In genomic region chr13:43965446-43965845, GRCh38 we compare ENCODE assay signal across 23 cellular contexts.
"Had no signal": no experiment of that assay in that cellular context is flagged by ENCODE, and none has a peak within 500 bp of the region (broad histone marks: within the 10 kb centered on the region; RNA-seq: fewer than 3 reads in every experiment).

No MANE protein-coding gene starts in this region.

- H3K36me3 ChIP-seq: colonic mucosa, gastroesophageal sphincter, heart left ventricle, left lung, pancreas, right lobe of liver, suprapubic skin, thyroid gland had no signal

- H2AFZ ChIP-seq: hepatocyte had no signal

- DNase-seq: colonic mucosa; effector CD8-positive, alpha-beta T cell; endodermal cell; foreskin keratinocyte; heart left ventricle; kidney; left lung; naive thymus-derived CD8-positive, alpha-beta T cell; occipital lobe; pancreas; right lobe of liver; small intestine; stimulated activated CD4-positive, alpha-beta T cell treated with anti-CD3 and anti-CD28 coated beads, Interleukin-12 subunit alpha, Interleukin-12 subunit beta, amount 100 ng/mL, for 4 hours; stimulated activated CD4-positive, alpha-beta T cell treated with anti-CD3 and anti-CD28 coated beads, Interleukin-1b, Interleukin-23, amount 100 ng/mL, for 48 hours; stimulated activated CD4-positive, alpha-beta T cell treated with anti-CD3 and anti-CD28 coated beads, Interleukin-4, amount 100 ng/mL, for 1 hour; stimulated activated CD8-positive, alpha-beta memory T cell treated with anti-CD3 and anti-CD28 coated beads, Interleukin-4, amount 100 ng/mL, for 48 hours; stimulated activated naive CD4-positive, alpha-beta T cell; stimulated activated naive CD8-positive, alpha-beta T cell treated with anti-CD3 and anti-CD28 coated beads, Interleukin-15, amount 100 ng/mL, for 72 hours; thyroid gland had no signal

- H3K79me2 ChIP-seq: hepatocyte had no signal

- H3K9me3 ChIP-seq: colonic mucosa, gastroesophageal sphincter, heart left ventricle, pancreas, right lobe of liver, suprapubic skin, thyroid gland had no signal

- H3K4me1 ChIP-seq: colonic mucosa, foreskin keratinocyte, gastroesophageal sphincter, heart left ventricle, left lung, pancreas, right lobe of liver, suprapubic skin, thyroid gland had no signal

- H3K4me2 ChIP-seq: hepatocyte had no signal

- H3K27me3 ChIP-seq: colonic mucosa, foreskin keratinocyte, gastroesophageal sphincter, heart left ventricle, hepatocyte, left lung, pancreas, right lobe of liver, suprapubic skin, thyroid gland had no signal

- H3K4me3 ChIP-seq: colonic mucosa, gastroesophageal sphincter, heart left ventricle, hepatocyte, left lung, pancreas, right lobe of liver, suprapubic skin, thyroid gland had no signal

- H3K27ac ChIP-seq: colonic mucosa, epithelial cell of prostate, foreskin keratinocyte, gastroesophageal sphincter, heart left ventricle, hepatocyte, left lung, pancreas, right lobe of liver, suprapubic skin, thyroid gland had no signal
